Comparison of ENCODE assay signal across 1 cellular context in the genomic region with DNA sequence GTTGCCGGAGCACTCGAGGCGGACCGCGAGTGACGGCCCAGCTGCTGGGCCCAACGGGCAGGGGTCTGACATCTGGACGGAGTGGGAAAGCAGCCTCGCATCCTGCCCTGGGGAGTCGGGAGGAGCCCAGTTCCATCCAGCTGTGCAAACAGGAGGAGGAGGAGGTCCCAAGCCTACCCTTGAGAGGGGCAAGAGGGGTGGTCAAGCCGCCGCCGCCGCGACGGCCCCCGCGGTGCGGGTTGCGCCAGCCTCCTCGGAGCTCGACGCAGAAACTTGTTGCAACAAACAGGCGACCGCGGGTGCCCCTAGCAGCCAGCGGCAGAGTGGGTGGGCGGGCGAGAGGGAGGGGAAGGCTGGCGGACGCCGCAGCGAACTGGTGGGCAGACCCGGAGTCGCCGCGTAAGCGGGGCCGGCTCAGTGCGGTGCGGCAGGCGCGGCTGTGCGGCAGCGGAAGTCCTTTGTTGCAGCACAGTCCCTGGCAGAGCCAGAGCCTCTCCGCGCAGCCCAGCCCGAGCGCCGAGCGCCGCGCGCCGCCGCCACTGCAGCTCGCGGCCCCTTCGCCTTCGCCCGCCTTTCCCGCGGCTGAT.
TF ChIP-seq lines count a peak whose summit lies in the region.

A gene with protein sequence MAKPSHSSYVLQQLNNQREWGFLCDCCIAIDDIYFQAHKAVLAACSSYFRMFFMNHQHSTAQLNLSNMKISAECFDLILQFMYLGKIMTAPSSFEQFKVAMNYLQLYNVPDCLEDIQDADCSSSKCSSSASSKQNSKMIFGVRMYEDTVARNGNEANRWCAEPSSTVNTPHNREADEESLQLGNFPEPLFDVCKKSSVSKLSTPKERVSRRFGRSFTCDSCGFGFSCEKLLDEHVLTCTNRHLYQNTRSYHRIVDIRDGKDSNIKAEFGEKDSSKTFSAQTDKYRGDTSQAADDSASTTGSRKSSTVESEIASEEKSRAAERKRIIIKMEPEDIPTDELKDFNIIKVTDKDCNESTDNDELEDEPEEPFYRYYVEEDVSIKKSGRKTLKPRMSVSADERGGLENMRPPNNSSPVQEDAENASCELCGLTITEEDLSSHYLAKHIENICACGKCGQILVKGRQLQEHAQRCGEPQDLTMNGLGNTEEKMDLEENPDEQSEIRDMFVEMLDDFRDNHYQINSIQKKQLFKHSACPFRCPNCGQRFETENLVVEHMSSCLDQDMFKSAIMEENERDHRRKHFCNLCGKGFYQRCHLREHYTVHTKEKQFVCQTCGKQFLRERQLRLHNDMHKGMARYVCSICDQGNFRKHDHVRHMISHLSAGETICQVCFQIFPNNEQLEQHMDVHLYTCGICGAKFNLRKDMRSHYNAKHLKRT (plus strand): TSS at position 461 of the 587 bp plus-strand sequence. CDS start 16,735 bp downstream, outside the sequence.

TF ChIP-seq in HepG2, 621 proteins besides CTCF, POLR2A, EP300 and RAD21 (continued from another document and continues in another):
- TF ChIP-seq, protein P1, sequence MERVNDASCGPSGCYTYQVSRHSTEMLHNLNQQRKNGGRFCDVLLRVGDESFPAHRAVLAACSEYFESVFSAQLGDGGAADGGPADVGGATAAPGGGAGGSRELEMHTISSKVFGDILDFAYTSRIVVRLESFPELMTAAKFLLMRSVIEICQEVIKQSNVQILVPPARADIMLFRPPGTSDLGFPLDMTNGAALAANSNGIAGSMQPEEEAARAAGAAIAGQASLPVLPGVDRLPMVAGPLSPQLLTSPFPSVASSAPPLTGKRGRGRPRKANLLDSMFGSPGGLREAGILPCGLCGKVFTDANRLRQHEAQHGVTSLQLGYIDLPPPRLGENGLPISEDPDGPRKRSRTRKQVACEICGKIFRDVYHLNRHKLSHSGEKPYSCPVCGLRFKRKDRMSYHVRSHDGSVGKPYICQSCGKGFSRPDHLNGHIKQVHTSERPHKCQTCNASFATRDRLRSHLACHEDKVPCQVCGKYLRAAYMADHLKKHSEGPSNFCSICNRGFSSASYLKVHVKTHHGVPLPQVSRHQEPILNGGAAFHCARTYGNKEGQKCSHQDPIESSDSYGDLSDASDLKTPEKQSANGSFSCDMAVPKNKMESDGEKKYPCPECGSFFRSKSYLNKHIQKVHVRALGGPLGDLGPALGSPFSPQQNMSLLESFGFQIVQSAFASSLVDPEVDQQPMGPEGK (CRISPR knock-in tag; IDR thresholded peaks at IDR 0.05), result peak; percentile 84
- TF ChIP-seq ZNF225 (CRISPR knock-in tag; IDR thresholded peaks at IDR 0.05) (peak; percentile 28; the same call in 1 of the 2 replicates), ZSCAN31 (CRISPR knock-in tag; IDR thresholded peaks at IDR 0.05; ENCODE audit: low read depth) (no peak), RXRA (CRISPR knock-in tag; IDR thresholded peaks at IDR 0.05) (peak; percentile 62; the same call in 1 of the 2 replicates), IRF2 (CRISPR knock-in tag; IDR thresholded peaks at IDR 0.05) (no peak; the same call in 1 of the 2 replicates), LCORL (IDR thresholded peaks at IDR 0.05) (no peak), LCORL (CRISPR knock-in tag; IDR thresholded peaks at IDR 0.05) (peak; percentile 50; the same call in 1 of the 2 replicates), SIN3A (IDR thresholded peaks at IDR 0.05; ENCODE audit: borderline replicate concordance, low read depth, low read length) (peak; percentile 58; the same call in 1 of the 2 replicates), ZNF362 (CRISPR knock-in tag; IDR thresholded peaks at IDR 0.05; ENCODE audit: borderline replicate concordance) (0 out of 2 replicates have a peak, but pooled peaks have one; percentile 1), BRD4 (CRISPR knock-in tag; IDR thresholded peaks at IDR 0.05) (peak; percentile 51; the same call in 1 of the 2 replicates), POLR2G (IDR thresholded peaks at IDR 0.05; ENCODE audit: low read depth, low read length) (peak; percentile 71), ZBTB42 (CRISPR knock-in tag; IDR thresholded peaks at IDR 0.05) (no peak), ZFX (CRISPR knock-in tag; IDR thresholded peaks at IDR 0.05; ENCODE audit: low read depth) (peak; percentile 72), SPEN (CRISPR knock-in tag; IDR thresholded peaks at IDR 0.05; ENCODE audit: low read depth) (peak; percentile 47; the same call in 1 of the 2 replicates), RBM22 (optimal IDR thresholded peaks at IDR 0.05; ENCODE audit: low read length) (peak; percentile 43), ZNF749 (CRISPR knock-in tag; IDR thresholded peaks at IDR 0.05; ENCODE audit: borderline replicate concordance) (no peak), ZXDC (CRISPR knock-in tag; IDR thresholded peaks at IDR 0.05) (no peak; the same call in 1 of the 2 replicates)
- TF ChIP-seq, protein P2, sequence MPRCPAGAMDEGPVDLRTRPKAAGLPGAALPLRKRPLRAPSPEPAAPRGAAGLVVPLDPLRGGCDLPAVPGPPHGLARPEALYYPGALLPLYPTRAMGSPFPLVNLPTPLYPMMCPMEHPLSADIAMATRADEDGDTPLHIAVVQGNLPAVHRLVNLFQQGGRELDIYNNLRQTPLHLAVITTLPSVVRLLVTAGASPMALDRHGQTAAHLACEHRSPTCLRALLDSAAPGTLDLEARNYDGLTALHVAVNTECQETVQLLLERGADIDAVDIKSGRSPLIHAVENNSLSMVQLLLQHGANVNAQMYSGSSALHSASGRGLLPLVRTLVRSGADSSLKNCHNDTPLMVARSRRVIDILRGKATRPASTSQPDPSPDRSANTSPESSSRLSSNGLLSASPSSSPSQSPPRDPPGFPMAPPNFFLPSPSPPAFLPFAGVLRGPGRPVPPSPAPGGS (CRISPR knock-in tag; IDR thresholded peaks at IDR 0.05), result no peak
- TF ChIP-seq, protein P3, sequence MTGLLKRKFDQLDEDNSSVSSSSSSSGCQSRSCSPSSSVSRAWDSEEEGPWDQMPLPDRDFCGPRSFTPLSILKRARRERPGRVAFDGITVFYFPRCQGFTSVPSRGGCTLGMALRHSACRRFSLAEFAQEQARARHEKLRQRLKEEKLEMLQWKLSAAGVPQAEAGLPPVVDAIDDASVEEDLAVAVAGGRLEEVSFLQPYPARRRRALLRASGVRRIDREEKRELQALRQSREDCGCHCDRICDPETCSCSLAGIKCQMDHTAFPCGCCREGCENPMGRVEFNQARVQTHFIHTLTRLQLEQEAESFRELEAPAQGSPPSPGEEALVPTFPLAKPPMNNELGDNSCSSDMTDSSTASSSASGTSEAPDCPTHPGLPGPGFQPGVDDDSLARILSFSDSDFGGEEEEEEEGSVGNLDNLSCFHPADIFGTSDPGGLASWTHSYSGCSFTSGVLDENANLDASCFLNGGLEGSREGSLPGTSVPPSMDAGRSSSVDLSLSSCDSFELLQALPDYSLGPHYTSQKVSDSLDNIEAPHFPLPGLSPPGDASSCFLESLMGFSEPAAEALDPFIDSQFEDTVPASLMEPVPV (CRISPR knock-in tag; IDR thresholded peaks at IDR 0.05), result no peak
- TF ChIP-seq, protein P4, sequence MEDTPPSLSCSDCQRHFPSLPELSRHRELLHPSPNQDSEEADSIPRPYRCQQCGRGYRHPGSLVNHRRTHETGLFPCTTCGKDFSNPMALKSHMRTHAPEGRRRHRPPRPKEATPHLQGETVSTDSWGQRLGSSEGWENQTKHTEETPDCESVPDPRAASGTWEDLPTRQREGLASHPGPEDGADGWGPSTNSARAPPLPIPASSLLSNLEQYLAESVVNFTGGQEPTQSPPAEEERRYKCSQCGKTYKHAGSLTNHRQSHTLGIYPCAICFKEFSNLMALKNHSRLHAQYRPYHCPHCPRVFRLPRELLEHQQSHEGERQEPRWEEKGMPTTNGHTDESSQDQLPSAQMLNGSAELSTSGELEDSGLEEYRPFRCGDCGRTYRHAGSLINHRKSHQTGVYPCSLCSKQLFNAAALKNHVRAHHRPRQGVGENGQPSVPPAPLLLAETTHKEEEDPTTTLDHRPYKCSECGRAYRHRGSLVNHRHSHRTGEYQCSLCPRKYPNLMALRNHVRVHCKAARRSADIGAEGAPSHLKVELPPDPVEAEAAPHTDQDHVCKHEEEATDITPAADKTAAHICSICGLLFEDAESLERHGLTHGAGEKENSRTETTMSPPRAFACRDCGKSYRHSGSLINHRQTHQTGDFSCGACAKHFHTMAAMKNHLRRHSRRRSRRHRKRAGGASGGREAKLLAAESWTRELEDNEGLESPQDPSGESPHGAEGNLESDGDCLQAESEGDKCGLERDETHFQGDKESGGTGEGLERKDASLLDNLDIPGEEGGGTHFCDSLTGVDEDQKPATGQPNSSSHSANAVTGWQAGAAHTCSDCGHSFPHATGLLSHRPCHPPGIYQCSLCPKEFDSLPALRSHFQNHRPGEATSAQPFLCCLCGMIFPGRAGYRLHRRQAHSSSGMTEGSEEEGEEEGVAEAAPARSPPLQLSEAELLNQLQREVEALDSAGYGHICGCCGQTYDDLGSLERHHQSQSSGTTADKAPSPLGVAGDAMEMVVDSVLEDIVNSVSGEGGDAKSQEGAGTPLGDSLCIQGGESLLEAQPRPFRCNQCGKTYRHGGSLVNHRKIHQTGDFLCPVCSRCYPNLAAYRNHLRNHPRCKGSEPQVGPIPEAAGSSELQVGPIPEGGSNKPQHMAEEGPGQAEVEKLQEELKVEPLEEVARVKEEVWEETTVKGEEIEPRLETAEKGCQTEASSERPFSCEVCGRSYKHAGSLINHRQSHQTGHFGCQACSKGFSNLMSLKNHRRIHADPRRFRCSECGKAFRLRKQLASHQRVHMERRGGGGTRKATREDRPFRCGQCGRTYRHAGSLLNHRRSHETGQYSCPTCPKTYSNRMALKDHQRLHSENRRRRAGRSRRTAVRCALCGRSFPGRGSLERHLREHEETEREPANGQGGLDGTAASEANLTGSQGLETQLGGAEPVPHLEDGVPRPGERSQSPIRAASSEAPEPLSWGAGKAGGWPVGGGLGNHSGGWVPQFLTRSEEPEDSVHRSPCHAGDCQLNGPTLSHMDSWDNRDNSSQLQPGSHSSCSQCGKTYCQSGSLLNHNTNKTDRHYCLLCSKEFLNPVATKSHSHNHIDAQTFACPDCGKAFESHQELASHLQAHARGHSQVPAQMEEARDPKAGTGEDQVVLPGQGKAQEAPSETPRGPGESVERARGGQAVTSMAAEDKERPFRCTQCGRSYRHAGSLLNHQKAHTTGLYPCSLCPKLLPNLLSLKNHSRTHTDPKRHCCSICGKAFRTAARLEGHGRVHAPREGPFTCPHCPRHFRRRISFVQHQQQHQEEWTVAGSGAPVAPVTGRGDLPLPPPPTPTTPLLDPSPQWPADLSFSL (CRISPR knock-in tag; IDR thresholded peaks at IDR 0.05), result 0 out of 2 replicates have a peak, but pooled peaks have one; percentile 26
